Comparison of ENCODE assay signal across 1 cellular context in the genomic region with DNA sequence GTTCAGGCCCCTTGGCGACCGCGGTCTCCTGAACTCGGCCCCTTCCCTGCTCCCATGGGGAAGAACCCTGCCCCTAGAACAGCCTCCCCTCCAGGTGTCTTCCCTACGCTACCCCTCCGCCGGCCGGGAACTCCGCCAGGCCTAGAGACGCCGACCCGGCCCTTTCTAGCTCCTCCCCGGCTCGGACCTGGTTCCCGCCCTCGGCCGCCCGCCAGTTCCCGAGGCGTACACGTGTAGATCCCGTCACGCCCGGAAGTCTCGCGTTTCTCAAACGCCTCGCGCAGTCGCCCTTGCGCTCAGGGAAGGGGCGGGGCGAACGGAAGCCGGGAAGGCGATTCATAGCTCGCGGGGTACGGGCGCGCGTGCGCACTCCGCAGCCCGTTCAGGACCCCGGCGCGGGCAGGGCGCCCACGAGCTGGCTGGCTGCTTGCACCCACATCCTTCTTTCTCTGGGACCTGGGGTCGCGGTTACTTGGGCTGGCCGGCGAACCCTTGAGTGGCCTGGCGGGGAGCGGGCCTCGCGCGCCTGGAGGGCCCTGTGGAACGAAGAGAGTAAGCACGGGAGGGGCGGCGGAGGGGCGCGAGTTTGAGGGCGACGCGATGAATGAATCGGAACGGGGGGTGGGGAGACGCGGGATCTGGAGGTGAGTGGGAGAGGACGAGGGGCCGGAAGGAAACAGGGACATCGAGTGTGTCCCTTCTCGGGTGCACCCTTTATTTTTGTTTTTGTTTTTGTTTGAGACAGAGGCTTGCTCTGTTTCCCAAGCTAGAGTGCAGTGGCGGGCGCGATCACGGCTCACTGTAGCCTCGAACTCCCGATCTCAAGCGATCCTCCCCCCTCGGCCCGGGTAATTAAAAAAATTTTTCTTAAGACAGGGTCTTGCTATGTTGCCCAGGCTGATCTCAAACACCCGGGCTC.
A peak's percentile ranks its signal among the peaks of the same experiment; 100 is the strongest.
TF ChIP-seq lines count a peak whose summit lies in the region.

Gene POP7, plus strand, starts transcription at position 369 of the 919 bp plus-strand sequence. CDS start 710 bp downstream, outside the sequence.

TF ChIP-seq in K562, 482 proteins besides CTCF, POLR2A, EP300 and RAD21 (continued from another document and continues in another):
- no peak for TF ChIP-seq SPI1 (IDR thresholded peaks at IDR 0.05; ENCODE audit: borderline replicate concordance, low read depth, low read length)
- TF ChIP-seq ESRRA (IDR thresholded peaks at IDR 0.05; ENCODE audit: borderline replicate concordance, low read depth): no peak; the same call in 1 of the 2 replicates
- TF ChIP-seq FOXJ2 (tag; IDR thresholded peaks at IDR 0.05): no peak; the same call in 1 of the 2 replicates
- TF ChIP-seq, protein P1, sequence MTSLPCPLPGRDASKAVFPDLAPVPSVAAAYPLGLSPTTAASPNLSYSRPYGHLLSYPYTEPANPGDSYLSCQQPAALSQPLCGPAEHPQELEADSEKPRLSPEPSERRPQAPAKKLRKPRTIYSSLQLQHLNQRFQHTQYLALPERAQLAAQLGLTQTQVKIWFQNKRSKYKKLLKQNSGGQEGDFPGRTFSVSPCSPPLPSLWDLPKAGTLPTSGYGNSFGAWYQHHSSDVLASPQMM (CRISPR knock-in tag; IDR thresholded peaks at IDR 0.05): no peak
- no peak for TF ChIP-seq ADNP (tag; IDR thresholded peaks at IDR 0.05)
- TF ChIP-seq, protein P2, sequence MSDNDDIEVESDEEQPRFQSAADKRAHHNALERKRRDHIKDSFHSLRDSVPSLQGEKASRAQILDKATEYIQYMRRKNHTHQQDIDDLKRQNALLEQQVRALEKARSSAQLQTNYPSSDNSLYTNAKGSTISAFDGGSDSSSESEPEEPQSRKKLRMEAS (CRISPR knock-in tag; IDR thresholded peaks at IDR 0.05): peak; percentile 89
- no peak for TF ChIP-seq ZNF717 (CRISPR knock-in tag; IDR thresholded peaks at IDR 0.05)
- TF ChIP-seq PTTG1 (tag; IDR thresholded peaks at IDR 0.05; ENCODE audit: low read depth): no peak
- no peak for TF ChIP-seq KDM1A (IDR thresholded peaks at IDR 0.05)
- TF ChIP-seq, protein P3, sequence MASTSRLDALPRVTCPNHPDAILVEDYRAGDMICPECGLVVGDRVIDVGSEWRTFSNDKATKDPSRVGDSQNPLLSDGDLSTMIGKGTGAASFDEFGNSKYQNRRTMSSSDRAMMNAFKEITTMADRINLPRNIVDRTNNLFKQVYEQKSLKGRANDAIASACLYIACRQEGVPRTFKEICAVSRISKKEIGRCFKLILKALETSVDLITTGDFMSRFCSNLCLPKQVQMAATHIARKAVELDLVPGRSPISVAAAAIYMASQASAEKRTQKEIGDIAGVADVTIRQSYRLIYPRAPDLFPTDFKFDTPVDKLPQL (IDR thresholded peaks at IDR 0.05; ENCODE audit: extremely low read depth, insufficient read length): no peak
- TF ChIP-seq DACH1 (IDR thresholded peaks at IDR 0.05; ENCODE audit: partially characterized antibody): no peak
- TF ChIP-seq, protein P4, sequence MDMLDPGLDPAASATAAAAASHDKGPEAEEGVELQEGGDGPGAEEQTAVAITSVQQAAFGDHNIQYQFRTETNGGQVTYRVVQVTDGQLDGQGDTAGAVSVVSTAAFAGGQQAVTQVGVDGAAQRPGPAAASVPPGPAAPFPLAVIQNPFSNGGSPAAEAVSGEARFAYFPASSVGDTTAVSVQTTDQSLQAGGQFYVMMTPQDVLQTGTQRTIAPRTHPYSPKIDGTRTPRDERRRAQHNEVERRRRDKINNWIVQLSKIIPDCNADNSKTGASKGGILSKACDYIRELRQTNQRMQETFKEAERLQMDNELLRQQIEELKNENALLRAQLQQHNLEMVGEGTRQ (CRISPR knock-in tag; IDR thresholded peaks at IDR 0.05): 0 out of 2 replicates have a peak, but pooled peaks have one; percentile 6
- TF ChIP-seq ZBTB49 (CRISPR knock-in tag; IDR thresholded peaks at IDR 0.05; ENCODE audit: borderline replicate concordance): no peak
- no peak for TF ChIP-seq HDGF (IDR thresholded peaks at IDR 0.05)
- TF ChIP-seq TFE3 (CRISPR knock-in tag; IDR thresholded peaks at IDR 0.05): no peak
- no peak for TF ChIP-seq MCM2 (IDR thresholded peaks at IDR 0.05; ENCODE audit: low read depth)
- no peak; the same call in 1 of the 2 replicates for TF ChIP-seq NBN (IDR thresholded peaks at IDR 0.05; ENCODE audit: low read depth)
- TF ChIP-seq, protein P5, sequence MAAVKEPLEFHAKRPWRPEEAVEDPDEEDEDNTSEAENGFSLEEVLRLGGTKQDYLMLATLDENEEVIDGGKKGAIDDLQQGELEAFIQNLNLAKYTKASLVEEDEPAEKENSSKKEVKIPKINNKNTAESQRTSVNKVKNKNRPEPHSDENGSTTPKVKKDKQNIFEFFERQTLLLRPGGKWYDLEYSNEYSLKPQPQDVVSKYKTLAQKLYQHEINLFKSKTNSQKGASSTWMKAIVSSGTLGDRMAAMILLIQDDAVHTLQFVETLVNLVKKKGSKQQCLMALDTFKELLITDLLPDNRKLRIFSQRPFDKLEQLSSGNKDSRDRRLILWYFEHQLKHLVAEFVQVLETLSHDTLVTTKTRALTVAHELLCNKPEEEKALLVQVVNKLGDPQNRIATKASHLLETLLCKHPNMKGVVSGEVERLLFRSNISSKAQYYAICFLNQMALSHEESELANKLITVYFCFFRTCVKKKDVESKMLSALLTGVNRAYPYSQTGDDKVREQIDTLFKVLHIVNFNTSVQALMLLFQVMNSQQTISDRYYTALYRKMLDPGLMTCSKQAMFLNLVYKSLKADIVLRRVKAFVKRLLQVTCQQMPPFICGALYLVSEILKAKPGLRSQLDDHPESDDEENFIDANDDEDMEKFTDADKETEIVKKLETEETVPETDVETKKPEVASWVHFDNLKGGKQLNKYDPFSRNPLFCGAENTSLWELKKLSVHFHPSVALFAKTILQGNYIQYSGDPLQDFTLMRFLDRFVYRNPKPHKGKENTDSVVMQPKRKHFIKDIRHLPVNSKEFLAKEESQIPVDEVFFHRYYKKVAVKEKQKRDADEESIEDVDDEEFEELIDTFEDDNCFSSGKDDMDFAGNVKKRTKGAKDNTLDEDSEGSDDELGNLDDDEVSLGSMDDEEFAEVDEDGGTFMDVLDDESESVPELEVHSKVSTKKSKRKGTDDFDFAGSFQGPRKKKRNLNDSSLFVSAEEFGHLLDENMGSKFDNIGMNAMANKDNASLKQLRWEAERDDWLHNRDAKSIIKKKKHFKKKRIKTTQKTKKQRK (IDR thresholded peaks at IDR 0.05; ENCODE audit: borderline replicate concordance, low read depth, low read length): no peak
- peak; percentile 80 for TF ChIP-seq ARID4B (CRISPR knock-in tag; IDR thresholded peaks at IDR 0.05)
- TF ChIP-seq CC2D1A (IDR thresholded peaks at IDR 0.05): no peak; the same call in 1 of the 2 replicates
- TF ChIP-seq ARID2 (IDR thresholded peaks at IDR 0.05): peak; percentile 48; the same call in 1 of the 2 replicates
- no peak; the same call in 1 of the 2 replicates for TF ChIP-seq MBD2 (IDR thresholded peaks at IDR 0.05; ENCODE audit: borderline replicate concordance, low read depth)
- TF ChIP-seq PCBP1 (IDR thresholded peaks at IDR 0.05; ENCODE audit: low read depth, low read length, poor library complexity, severe bottlenecking): peak; percentile 80
- no peak for TF ChIP-seq ZNF197 (CRISPR knock-in tag; IDR thresholded peaks at IDR 0.05; ENCODE audit: low read depth)
- TF ChIP-seq ELK1 (CRISPR knock-in tag; IDR thresholded peaks at IDR 0.05): no peak
- TF ChIP-seq RNF2 (IDR thresholded peaks at IDR 0.05): 0 out of 2 replicates have a peak, but pooled peaks have one; percentile 5
- no peak for TF ChIP-seq ZNF280B (CRISPR knock-in tag; IDR thresholded peaks at IDR 0.05)
- TF ChIP-seq HNRNPUL1 (IDR thresholded peaks at IDR 0.05; ENCODE audit: low read length): no peak
- 0 out of 2 replicates have a peak, but pooled peaks have one; percentile 2 for TF ChIP-seq ZNF324 (CRISPR knock-in tag; IDR thresholded peaks at IDR 0.05)
- TF ChIP-seq, protein P6, sequence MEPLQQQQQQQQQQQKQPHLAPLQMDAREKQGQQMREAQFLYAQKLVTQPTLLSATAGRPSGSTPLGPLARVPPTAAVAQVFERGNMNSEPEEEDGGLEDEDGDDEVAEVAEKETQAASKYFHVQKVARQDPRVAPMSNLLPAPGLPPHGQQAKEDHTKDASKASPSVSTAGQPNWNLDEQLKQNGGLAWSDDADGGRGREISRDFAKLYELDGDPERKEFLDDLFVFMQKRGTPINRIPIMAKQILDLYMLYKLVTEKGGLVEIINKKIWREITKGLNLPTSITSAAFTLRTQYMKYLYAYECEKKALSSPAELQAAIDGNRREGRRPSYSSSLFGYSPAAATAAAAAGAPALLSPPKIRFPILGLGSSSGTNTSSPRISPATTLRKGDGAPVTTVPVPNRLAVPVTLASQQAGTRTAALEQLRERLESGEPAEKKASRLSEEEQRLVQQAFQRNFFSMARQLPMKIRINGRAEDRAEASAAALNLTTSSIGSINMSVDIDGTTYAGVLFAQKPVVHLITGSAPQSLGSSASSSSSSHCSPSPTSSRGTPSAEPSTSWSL (CRISPR knock-in tag; IDR thresholded peaks at IDR 0.05; ENCODE audit: borderline replicate concordance): no peak
- peak in 1 of 2 experiments; percentile 31; a peak in 1 of 4 replicates for TF ChIP-seq RCOR1 (IDR thresholded peaks at IDR 0.05; ENCODE audit: borderline replicate concordance in 1 of 2, low read depth in 2 of 2, low read length in 2 of 2)
- no peak for TF ChIP-seq POLR3A (IDR thresholded peaks at IDR 0.05; ENCODE audit: borderline replicate concordance, extremely low read depth, insufficient read depth, insufficient read length)
- no peak for TF ChIP-seq CBX8 (IDR thresholded peaks at IDR 0.05; ENCODE audit: borderline replicate concordance, extremely low read depth, low read depth, low read length, poor library complexity, severe bottlenecking)
- TF ChIP-seq SRSF1 (IDR thresholded peaks at IDR 0.05; ENCODE audit: low read depth, low read length): no peak
